8 cellular contexts compared by ENCODE assay signal in the genomic region with DNA sequence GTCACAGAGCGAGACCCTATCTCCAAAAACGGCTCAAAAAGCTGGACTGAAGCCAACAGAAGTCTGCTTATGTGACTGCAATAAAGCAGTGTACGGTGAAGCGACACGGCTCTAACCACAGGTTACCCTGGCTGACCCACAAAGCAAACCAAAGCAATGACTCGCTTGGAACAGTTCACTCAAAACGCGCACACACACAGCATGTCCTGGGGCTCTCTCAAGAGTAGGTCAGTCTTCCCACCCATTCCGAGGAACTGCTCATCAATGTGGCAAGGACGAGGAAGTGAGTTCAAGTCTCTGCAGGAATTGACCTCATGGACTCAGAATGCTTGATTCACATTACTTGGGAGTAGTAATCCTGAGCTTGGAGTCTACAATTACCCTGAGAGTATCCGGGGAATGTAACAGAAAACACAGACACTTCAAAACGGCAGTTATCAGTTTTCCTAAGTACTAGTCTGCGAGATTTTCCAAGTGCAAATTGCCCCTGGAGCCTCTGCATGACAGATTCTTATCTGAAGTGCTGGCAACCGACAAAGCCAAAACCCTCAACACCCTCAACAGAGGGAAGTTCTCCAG. TPM values are rescaled to one million over a fixed set of nuclear protein-coding genes. Genes with fewer than 3 reads are reported as not detected.
DNase-seq lines count a peak whose midpoint lies in the region; ATAC-seq and TF ChIP-seq lines count a peak whose summit lies in the region.
"Had no signal": no experiment of that assay in that cellular context is flagged by ENCODE, and none has a peak within 500 bp of the region (broad histone marks: within the 10 kb centered on the region; RNA-seq: fewer than 3 reads in every experiment).

No MANE protein-coding gene starts in this region.

- no peaks in the 10 kb centered on the region for H3K27me3 Mint-ChIP-seq in progenitor cell of endocrine pancreas

- H3K9me3 ChIP-seq in GM23248 (ENCODE audit: low read depth) (no peaks in the 10 kb centered on the region), PC-9 (ENCODE audit: insufficient read depth, low read depth) (no peaks in the 10 kb centered on the region)

- H3K36me3 Mint-ChIP-seq in progenitor cell of endocrine pancreas (ENCODE audit: insufficient read depth), result peaks cover 19% of the 10 kb centered on the region

- no peaks in the 10 kb centered on the region for H3K9me3 Mint-ChIP-seq in progenitor cell of endocrine pancreas (ENCODE audit: low read depth)

- H3K27ac ChIP-seq in GM23248 (peak overlapping the region; percentile 58), PC-9 (peak overlapping the region; percentile 60)

- DNase-seq in GM23248 (peak; percentile 94), PC-9 (peak; percentile 63 to 92), epithelial cell of esophagus (ENCODE audit: low read depth) (peak; percentile 92), smooth muscle cell of the brain vasculature (ENCODE audit: low read depth, low spot score) (peak; percentile 52), globus pallidus (ENCODE audit: low spot score) (no peak), progenitor cell of endocrine pancreas (ENCODE audit: low spot score, unreplicated experiment) (no peak)
- DNase-seq: stimulated activated naive CD4-positive, alpha-beta T cell had no signal

- no peak overlapping the region for H3K27ac Mint-ChIP-seq in progenitor cell of endocrine pancreas

- H3K27me3 ChIP-seq in GM23248 (replicated peaks; ENCODE audit: insufficient read depth), result no peaks in the 10 kb centered on the region
- H3K27me3 ChIP-seq in PC-9 (ENCODE audit: insufficient read depth, low read depth), result no peaks in the 10 kb centered on the region

- in situ Hi-C loops in GM23248 (cut with MboI), result no loop called here

- peaks cover 28% of the 10 kb centered on the region for H3F3A ChIP-seq in GM23248 (ENCODE audit: insufficient read depth)
- peaks cover 41% of the 10 kb centered on the region for H3F3A ChIP-seq in PC-9 (ENCODE audit: insufficient read depth, low read depth)

- no peaks in the 10 kb centered on the region for H3K9me2 ChIP-seq in GM23248 (ENCODE audit: insufficient read depth)
- H3K9me2 ChIP-seq in PC-9 (ENCODE audit: insufficient read depth), result no peaks in the 10 kb centered on the region

- H3K4me3 Mint-ChIP-seq in progenitor cell of endocrine pancreas (ENCODE audit: low read depth), result no peak overlapping the region

- H3K4me1 Mint-ChIP-seq in progenitor cell of endocrine pancreas (ENCODE audit: low read depth), result no peaks in the 10 kb centered on the region

- H4K20me1 ChIP-seq in GM23248 (ENCODE audit: insufficient read depth) (no peaks in the 10 kb centered on the region), PC-9 (ENCODE audit: insufficient read depth) (peaks cover 51% of the 10 kb centered on the region)

- peak overlapping the region; percentile 32 for H3K4me2 ChIP-seq in GM23248 (ENCODE audit: unreplicated experiment)
- H3K4me2 ChIP-seq in PC-9, result peak overlapping the region; percentile 47

- no peak overlapping the region for H2AFZ ChIP-seq in GM23248
- H2AFZ ChIP-seq in PC-9, result no peak overlapping the region

- H3K79me2 ChIP-seq in GM23248 (ENCODE audit: insufficient read depth) (no peaks in the 10 kb centered on the region), PC-9 (ENCODE audit: low read depth) (no peaks in the 10 kb centered on the region; the same call in 1 of the 2 replicates)

- CTCF ChIA-PET in PC-9 (lab: Charles Lee), result interaction anchor here (0.6 kb wide), 1 partner anchor 37 kb away, joined by 3 read pairs; the partner anchor contains the start of gene ALOX15

- H3K4me3 ChIP-seq in GM23248 (no peak overlapping the region), PC-9 (no peak overlapping the region), epithelial cell of esophagus (ENCODE audit: low read length) (no peak overlapping the region)

- no TSS peak for BruUV-seq in PC-9 (replicated peaks; lab: Mats Ljungman, UMichigan)

- WGBS in GM23248 (ENCODE audit: low coverage in 1 of 2, low lambda C conversion rate in 2 of 2, missing lambda C conversion rate in 2 of 2), 2 experiments, result 26 to 27% methylated on average over 14 of the region's 14 CpGs

- intact Hi-C loops in PC-9 (cut with micrococcal nuclease; ENCODE audit: unreplicated experiment), result no loop called here

- no peak for ATAC-seq in HG03521 (IDR thresholded peaks at IDR 0.05; ENCODE audit: unreplicated experiment)

- POLR2A ChIA-PET in PC-9 (lab: Charles Lee; ENCODE audit: unreplicated experiment), result interaction anchor here (0.6 to 0.7 kb wide), 2 partner anchors 9 to 39 kb away, joined by 4 read pairs; no protein-coding TSS in a partner anchor

- H3K4me1 ChIP-seq in GM23248 (ENCODE audit: insufficient read depth), result peaks cover 20% of the 10 kb centered on the region
- peaks cover 38% of the 10 kb centered on the region for H3K4me1 ChIP-seq in PC-9 (replicated peaks; ENCODE audit: insufficient read depth)

- peaks cover 9% of the 10 kb centered on the region; the same call in 1 of the 2 replicates for H3K36me3 ChIP-seq in GM23248 (ENCODE audit: low read depth)
- H3K36me3 ChIP-seq in PC-9 (ENCODE audit: low read depth), result peaks cover 37% of the 10 kb centered on the region

- H3K9ac ChIP-seq in GM23248, result peak overlapping the region; percentile 39

- TF ChIP-seq CTCF in PC-9 (conservative IDR thresholded peaks at IDR 0.05) (no peak), epithelial cell of esophagus (IDR thresholded peaks at IDR 0.05; ENCODE audit: insufficient read depth, low read depth, low read length, missing control alignments) (no peak), progenitor cell of endocrine pancreas (IDR thresholded peaks at IDR 0.05; ENCODE audit: unreplicated experiment) (no peak)

RNA-seq across cellular contexts. Expression of gene PELP1, which starts 25.4 kb away (rescaled TPM):
- 18.8 and 25.6 TPM in 2 replicates for total RNA-seq in GM23248 (2014; rRNA removed; shearing (Covaris generic))
- 10.4 and 13.6 TPM in 2 replicates for polyA plus RNA-seq in GM23248 (2016; fragmentation: Nextera tagmentation; extraction: Ambion mirVana)
- 99.6 and 106 TPM in 2 replicates for total RNA-seq in PC-9 (2021)
- total RNA-seq in progenitor cell of endocrine pancreas, result 95.2 and 103 TPM in 2 replicates

RNA-seq across cellular contexts. Expression of gene ARRB2, which starts 31.9 kb away (rescaled TPM):
- total RNA-seq in GM23248 (2014; rRNA removed; shearing (Covaris generic)), result 4.1 and 4.8 TPM in 2 replicates
- 3.7 and 3.9 TPM in 2 replicates for polyA plus RNA-seq in GM23248 (2016; fragmentation: Nextera tagmentation; extraction: Ambion mirVana)
- total RNA-seq in PC-9 (2021) (79.7 and 110 TPM in 2 replicates), progenitor cell of endocrine pancreas (52.6 and 53.8 TPM in 2 replicates)

RNA-seq across cellular contexts. Expression of gene ALOX15, which starts 37.1 kb away (rescaled TPM):
- not detected in 2 replicates for total RNA-seq in GM23248 (2014; rRNA removed; shearing (Covaris generic))
- polyA plus RNA-seq in GM23248 (2016; fragmentation: Nextera tagmentation; extraction: Ambion mirVana), result not detected in 2 replicates
- total RNA-seq in PC-9 (2021) (1.8 and 2.8 TPM in 2 replicates), progenitor cell of endocrine pancreas (0.33 and 0.69 TPM in 2 replicates)

RNA-seq across cellular contexts. Expression of gene MED11, which starts 52.7 kb away (rescaled TPM):
- 14.4 and 16.9 TPM in 2 replicates for total RNA-seq in GM23248 (2014; rRNA removed; shearing (Covaris generic))
- 26.9 and 27.4 TPM in 2 replicates for polyA plus RNA-seq in GM23248 (2016; fragmentation: Nextera tagmentation; extraction: Ambion mirVana)
- 19.6 and 19.7 TPM in 2 replicates for total RNA-seq in PC-9 (2021)
- 19.6 and 22.4 TPM in 2 replicates for total RNA-seq in progenitor cell of endocrine pancreas

Comparison
In these comparisons a context has a peak if more than half of its experiments do, and no peak if none do; other contexts are left out.
1. DNase-seq: peak in GM23248 (single experiment), PC-9 (2 of 2), epithelial cell of esophagus (single experiment) and smooth muscle cell of the brain vasculature (single experiment); none in globus pallidus (single experiment) and progenitor cell of endocrine pancreas (single experiment).